ENCODE assay signal across 12 cellular contexts in the genomic region with DNA sequence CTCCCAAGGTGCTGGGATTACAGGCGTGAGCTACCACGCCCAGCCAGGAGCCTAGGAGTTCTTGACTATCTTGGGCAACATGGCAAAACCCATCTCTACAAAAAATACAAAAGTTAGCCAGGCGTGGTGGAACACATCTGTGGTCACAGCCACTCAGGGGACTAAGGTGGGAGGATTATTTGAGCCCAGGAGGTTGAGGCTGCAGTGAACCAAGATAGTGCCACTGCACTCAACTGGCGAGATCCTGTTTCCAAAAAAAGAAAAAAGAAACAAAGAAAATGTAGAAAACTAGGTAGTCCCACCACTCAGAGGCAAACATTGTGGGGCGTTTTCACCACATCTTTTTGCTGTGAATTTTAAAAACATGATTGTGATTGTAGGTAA.
DNase-seq lines count a peak whose midpoint lies in the region; ATAC-seq and TF ChIP-seq lines count a peak whose summit lies in the region.
"Had no signal": no experiment of that assay in that cellular context is flagged by ENCODE, and none has a peak within 500 bp of the region (broad histone marks: within the 10 kb centered on the region; RNA-seq: fewer than 3 reads in every experiment).

No MANE protein-coding gene starts in this region.

- peak; percentile 56 for ATAC-seq in GM18517 (IDR thresholded peaks at IDR 0.05; ENCODE audit: unreplicated experiment)
- peak; percentile 35 for ATAC-seq in GM21576 (IDR thresholded peaks at IDR 0.05; ENCODE audit: unreplicated experiment)
- ATAC-seq in HG03135 (IDR thresholded peaks at IDR 0.05; ENCODE audit: unreplicated experiment): peak; percentile 51
- ATAC-seq in sciatic nerve: no peak
- ATAC-seq: left ventricle myocardium superior had no signal

- in situ Hi-C loops in brain microvascular endothelial cell (cut with HindIII; ENCODE audit: low pct_ligation_motif_present, low sequenced_read_pairs): no loop called here

- no peak for TF ChIP-seq CTCF in brain microvascular endothelial cell (IDR thresholded peaks at IDR 0.05; ENCODE audit: low read depth, low read length, missing control alignments)

- H3K36me3 ChIP-seq in brain microvascular endothelial cell (replicated peaks): no peaks in the 10 kb centered on the region

- peak overlapping the region; percentile 95 for H3K27ac ChIP-seq in brain microvascular endothelial cell

- DNase-seq in brain microvascular endothelial cell: no peak
- DNase-seq in Ammon's horn (ENCODE audit: low spot score): no peak
- DNase-seq in H4 (ENCODE audit: low spot score): no peak
- DNase-seq in GM19238 (ENCODE audit: insufficient read length, low spot score): no peak
- no peak for DNase-seq in sciatic nerve (ENCODE audit: low spot score)
- DNase-seq: activated CD4-positive, alpha-beta T cell treated with anti-CD3 and anti-CD28 coated beads, Interleukin-2, amount 10 ng/mL, durations not matched to agents 7 days and 5 days; activated naive CD8-positive, alpha-beta T cell treated with anti-CD3 and anti-CD28 coated beads, Interleukin-2, amount 10 ng/mL, durations not matched to agents 7 days and 5 days; left ventricle myocardium superior; occipital lobe had no signal

- H3K4me3 ChIP-seq in brain microvascular endothelial cell (ENCODE audit: low read depth, low read length): no peak overlapping the region

- intact Hi-C loops in sciatic nerve (cut with DNase I): no loop called here

- no peaks in the 10 kb centered on the region for H3K27me3 ChIP-seq in brain microvascular endothelial cell (replicated peaks)
